In genomic region chr13:99506632-99507031, GRCh38 we compare ENCODE assay signal across 8 cellular contexts. TPM values are rescaled to one million over a fixed set of nuclear protein-coding genes. Genes with fewer than 3 reads are reported as not detected.
DNase-seq lines count a peak whose midpoint lies in the region; ATAC-seq, FAIRE-seq and TF ChIP-seq lines count a peak whose summit lies in the region.

No MANE protein-coding gene starts in this region.

- no peaks in the 10 kb centered on the region for H3K27me3 Mint-ChIP-seq in naive thymus-derived CD4-positive, alpha-beta T cell

- H3K4me3 ChIP-seq in naive thymus-derived CD4-positive, alpha-beta T cell (ENCODE audit: low read length): no peak overlapping the region
- H3K4me3 ChIP-seq in esophagus muscularis mucosa: no peak overlapping the region

- peaks cover 0 to 18% (median 4%) of the 10 kb centered on the region in 3 experiments for H3K36me3 ChIP-seq in naive thymus-derived CD4-positive, alpha-beta T cell (ENCODE audit: control insufficient read depth in 2 of 3, insufficient read depth in 3 of 3, low read length in 3 of 3)
- peaks cover 0 to 12% (median 7%) of the 10 kb centered on the region in 4 donors for H3K36me3 ChIP-seq in esophagus muscularis mucosa

- H3K4me3 Mint-ChIP-seq in naive thymus-derived CD4-positive, alpha-beta T cell: peak overlapping the region in 9 of 10 donors; percentile 5 to 71 (median 49)

- no peak overlapping the region for H3K27ac ChIP-seq in naive thymus-derived CD4-positive, alpha-beta T cell (ENCODE audit: low read depth, low read length)
- H3K27ac ChIP-seq in esophagus muscularis mucosa (replicated peaks in 1 of 4): no peak overlapping the region

- no peaks in the 10 kb centered on the region for H3K27me3 ChIP-seq in naive thymus-derived CD4-positive, alpha-beta T cell (ENCODE audit: control insufficient read depth in 2 of 2, insufficient read depth in 2 of 2, low read length in 2 of 2)
- no peaks in the 10 kb centered on the region for H3K27me3 ChIP-seq in esophagus muscularis mucosa

- CTCF ChIA-PET in naive thymus-derived CD4-positive, alpha-beta T cell (lab: Charles Lee): interaction anchor here (0.6 to 1.8 kb wide), 8 partner anchors 10 to 330 kb away, joined by 3 to 8 read pairs (median 4); no protein-coding TSS in a partner anchor

- DNase-seq in NOMO-1 treated with DMSO at 0.1 percent for 48 hours (lab: John Stamatoyannopoulos, UW; ENCODE audit: unreplicated experiment) (peak; percentile 90), esophagus muscularis mucosa (ENCODE audit: extremely low spot score) (no peak), posterior vena cava (ENCODE audit: low spot score) (no peak), HTR-8/SVneo (ENCODE audit: insufficient read length, low spot score) (no peak)
- DNase-seq in naive thymus-derived CD4-positive, alpha-beta T cell: no peak
- DNase-seq in stimulated activated CD4-positive, alpha-beta T cell treated with anti-CD3 and anti-CD28 coated beads, Interleukin-4, amount 100 ng/mL, for 4 hours: no peak

- POLR2A ChIA-PET in naive thymus-derived CD4-positive, alpha-beta T cell (lab: Charles Lee): interaction anchor here (1.3 kb wide), 1 partner anchor 10 kb away, joined by 3 read pairs; no protein-coding TSS in a partner anchor

- peak overlapping the region in 2 of 9 donors; percentile 41 to 52 for H3K27ac Mint-ChIP-seq in naive thymus-derived CD4-positive, alpha-beta T cell

- peaks cover 40 to 52% of the 10 kb centered on the region in 2 donors for H3K4me1 ChIP-seq in naive thymus-derived CD4-positive, alpha-beta T cell (ENCODE audit: control insufficient read depth in 2 of 2, insufficient read depth in 2 of 2, low read length in 2 of 2)
- H3K4me1 ChIP-seq in esophagus muscularis mucosa: peaks cover 45 to 59% (median 53%) of the 10 kb centered on the region in 4 donors

- no peak for TF ChIP-seq EP300 in esophagus muscularis mucosa (IDR thresholded peaks at IDR 0.05)

- no peak for TF ChIP-seq POLR2A in esophagus muscularis mucosa (IDR thresholded peaks at IDR 0.05; ENCODE audit: low read depth)

- H3K9me3 ChIP-seq in naive thymus-derived CD4-positive, alpha-beta T cell (ENCODE audit: control insufficient read depth in 2 of 3, low read length in 3 of 3): peaks cover 0 to 13% (median 6%) of the 10 kb centered on the region in 3 experiments
- H3K9me3 ChIP-seq in esophagus muscularis mucosa: no peaks in the 10 kb centered on the region

- peaks cover 0 to 20% (median 3%) of the 10 kb centered on the region in 11 donors for H3K9me3 Mint-ChIP-seq in naive thymus-derived CD4-positive, alpha-beta T cell

- no peak for FAIRE-seq in HTR-8/SVneo (lab: Jason Lieb, UNC)

- peaks cover 7 to 44% (median 35%) of the 10 kb centered on the region in 5 donors for H3K36me3 Mint-ChIP-seq in naive thymus-derived CD4-positive, alpha-beta T cell

- peaks cover 62 to 89% (median 82%) of the 10 kb centered on the region in 7 donors for H3K4me1 Mint-ChIP-seq in naive thymus-derived CD4-positive, alpha-beta T cell

- TF ChIP-seq CTCF in esophagus muscularis mucosa (IDR thresholded peaks at IDR 0.05): no peak

- intact Hi-C loops in naive thymus-derived CD4-positive, alpha-beta T cell (cut with micrococcal nuclease): loop anchor here in 1 of 2 donors (1.0 to 10.0 kb wide), 2 partner anchors 64 to 222 kb away; no protein-coding TSS in a partner anchor
- intact Hi-C loops in esophagus muscularis mucosa (cut with DNase I) (loop anchor here (10.0 kb wide), 1 partner anchor 232 kb away; no protein-coding TSS in a partner anchor), posterior vena cava (cut with DNase I) (no loop called here)

- ATAC-seq in GM18873 (IDR thresholded peaks at IDR 0.05; ENCODE audit: low FRiP score, unreplicated experiment) (peak; percentile 73), HG02642 (IDR thresholded peaks at IDR 0.05; ENCODE audit: poor library complexity, unreplicated experiment) (peak; percentile 86)
- peak; percentile 67 for ATAC-seq in naive thymus-derived CD4-positive, alpha-beta T cell

- WGBS in esophagus muscularis mucosa: 56% methylated on average over 2 of the region's 2 CpGs

RNA-seq across cellular contexts. Expression of gene TM9SF2, which starts 5.4 kb away (rescaled TPM):
- total RNA-seq in naive thymus-derived CD4-positive, alpha-beta T cell: 10 to 100 TPM; 38.0 to 76.3 (median 53.1) TPM
- polyA plus RNA-seq in naive thymus-derived CD4-positive, alpha-beta T cell: 10 to 100 TPM; 56.5 to 81.9 TPM
- total RNA-seq in esophagus muscularis mucosa: 10 to 100 TPM; 65.6 to 86.9 (median 71.8) TPM
- 10 to 100 TPM; 73.4 to 81.4 TPM for total RNA-seq in posterior vena cava
